Comparison of ENCODE assay signal across 1 cellular context in genomic region chr7:43113622-43114450, GRCh38.
A peak's percentile ranks its signal among the peaks of the same experiment; 100 is the strongest.
TF ChIP-seq lines count a peak whose summit lies in the region.

No MANE protein-coding gene starts in this region.

TF ChIP-seq in HEK293, 187 proteins besides CTCF, POLR2A, EP300 and RAD21 (continued from another document):
- TF ChIP-seq ZNF610 (tag by site-specific recombination; IDR thresholded peaks at IDR 0.05; ENCODE audit: borderline replicate concordance) (no peak), PATZ1 (tag by site-specific recombination; IDR thresholded peaks at IDR 0.05) (peak; percentile 32; the same call in 1 of the 2 replicates), GLIS2 (tag by site-specific recombination; IDR thresholded peaks at IDR 0.05) (0 out of 2 replicates have a peak, but pooled peaks have one; percentile 9), ZNF366 (tag by site-specific recombination; conservative IDR thresholded peaks at IDR 0.05) (0 out of 2 replicates have a peak, but pooled peaks have one; percentile 16), ZBTB20 (tag by site-specific recombination; IDR thresholded peaks at IDR 0.05) (peak; percentile 75), ZNF398 (tag by site-specific recombination; IDR thresholded peaks at IDR 0.05) (peak; percentile 77), ZNF248 (tag by site-specific recombination; IDR thresholded peaks at IDR 0.05) (no peak), ZNF561 (tag by site-specific recombination; IDR thresholded peaks at IDR 0.05; ENCODE audit: borderline replicate concordance) (0 out of 2 replicates have a peak, but pooled peaks have one; percentile 1), WT1 (tag by site-specific recombination; IDR thresholded peaks at IDR 0.05) (no peak)
